1 cellular context compared by ENCODE assay signal in the genomic region with DNA sequence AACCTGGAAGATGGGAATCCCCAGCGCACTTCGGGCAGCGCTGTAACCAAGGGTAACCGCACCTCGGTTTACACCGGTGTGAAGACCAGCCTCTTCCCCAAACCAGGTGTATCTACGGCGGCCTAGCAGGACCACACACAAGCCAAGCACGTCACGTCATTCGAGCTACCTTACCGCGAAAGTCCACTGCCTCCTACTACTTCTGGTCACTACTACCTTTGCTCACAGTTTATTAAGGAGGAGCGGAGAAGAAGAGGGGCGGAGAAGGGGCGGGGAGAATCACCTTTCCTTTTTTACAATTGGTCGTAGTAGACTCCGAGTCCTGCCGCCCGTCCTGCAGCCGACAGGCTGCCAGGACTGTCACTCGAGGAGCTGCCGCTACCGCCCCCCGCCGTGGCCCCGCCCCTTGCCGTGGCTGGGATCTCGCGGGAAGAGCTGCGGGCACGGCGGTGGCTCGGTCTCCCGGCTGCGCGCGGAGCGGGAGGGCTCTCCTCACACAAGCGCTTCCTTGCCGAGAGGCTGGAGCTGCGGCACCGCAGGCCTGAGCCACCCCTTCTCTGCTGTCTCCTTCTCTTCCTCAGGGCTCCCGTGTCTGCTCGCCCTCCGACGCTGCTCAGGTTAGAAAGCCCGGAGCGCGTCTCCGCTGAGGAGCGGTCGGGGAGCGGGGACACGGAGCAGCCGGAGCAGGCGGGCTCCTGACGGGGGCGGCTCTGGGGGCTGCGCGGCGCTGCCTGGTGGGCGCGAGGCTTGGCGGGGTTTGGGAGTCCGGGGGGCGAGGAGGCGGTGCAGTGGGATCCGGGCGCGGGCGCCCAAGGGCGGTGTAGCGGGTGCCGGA.
TF ChIP-seq lines count a peak whose summit lies in the region.

TSS of gene GLCE (plus strand) at position 495 of the 835 bp plus-strand sequence. CDS start 95,172 bp downstream, outside the sequence.

TF ChIP-seq in liver, 16 proteins besides CTCF, POLR2A, EP300 and RAD21 (continued from another document):
- TF ChIP-seq, protein P1, sequence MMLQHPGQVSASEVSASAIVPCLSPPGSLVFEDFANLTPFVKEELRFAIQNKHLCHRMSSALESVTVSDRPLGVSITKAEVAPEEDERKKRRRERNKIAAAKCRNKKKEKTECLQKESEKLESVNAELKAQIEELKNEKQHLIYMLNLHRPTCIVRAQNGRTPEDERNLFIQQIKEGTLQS (IDR thresholded peaks at IDR 0.05): no peak
- peak in 1 of 2 donors; percentile 64 for TF ChIP-seq GABPA (IDR thresholded peaks at IDR 0.05 in 1 of 2, conservative IDR thresholded peaks at IDR 0.05 in 1 of 2)
- no peak for TF ChIP-seq NR2F2 (IDR thresholded peaks at IDR 0.05)
